Comparison of ENCODE assay signal across 1 cellular context in the genomic region with DNA sequence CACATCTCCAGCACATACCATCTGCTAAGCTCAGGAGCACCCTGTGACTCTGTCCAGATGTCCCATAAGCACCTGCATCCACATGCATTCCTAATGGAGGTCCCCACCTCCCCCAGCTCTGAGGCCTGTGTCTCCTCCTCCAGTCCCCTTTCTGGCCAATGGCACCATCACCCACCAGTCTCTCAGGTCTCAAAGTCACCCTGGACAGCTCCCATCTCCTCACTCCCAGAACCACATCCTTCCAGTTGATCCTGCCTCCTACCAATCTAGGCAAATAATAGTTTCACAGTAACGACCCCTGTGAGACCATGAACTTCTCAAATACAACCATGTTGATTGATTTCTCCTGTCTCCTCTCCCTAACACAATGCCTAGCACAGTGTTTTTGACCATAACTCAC.
TF ChIP-seq lines count a peak whose summit lies in the region.

No MANE protein-coding gene starts in this region.

TF ChIP-seq in GM23338, 12 proteins besides CTCF, POLR2A, EP300 and RAD21:
- TF ChIP-seq, protein P1, sequence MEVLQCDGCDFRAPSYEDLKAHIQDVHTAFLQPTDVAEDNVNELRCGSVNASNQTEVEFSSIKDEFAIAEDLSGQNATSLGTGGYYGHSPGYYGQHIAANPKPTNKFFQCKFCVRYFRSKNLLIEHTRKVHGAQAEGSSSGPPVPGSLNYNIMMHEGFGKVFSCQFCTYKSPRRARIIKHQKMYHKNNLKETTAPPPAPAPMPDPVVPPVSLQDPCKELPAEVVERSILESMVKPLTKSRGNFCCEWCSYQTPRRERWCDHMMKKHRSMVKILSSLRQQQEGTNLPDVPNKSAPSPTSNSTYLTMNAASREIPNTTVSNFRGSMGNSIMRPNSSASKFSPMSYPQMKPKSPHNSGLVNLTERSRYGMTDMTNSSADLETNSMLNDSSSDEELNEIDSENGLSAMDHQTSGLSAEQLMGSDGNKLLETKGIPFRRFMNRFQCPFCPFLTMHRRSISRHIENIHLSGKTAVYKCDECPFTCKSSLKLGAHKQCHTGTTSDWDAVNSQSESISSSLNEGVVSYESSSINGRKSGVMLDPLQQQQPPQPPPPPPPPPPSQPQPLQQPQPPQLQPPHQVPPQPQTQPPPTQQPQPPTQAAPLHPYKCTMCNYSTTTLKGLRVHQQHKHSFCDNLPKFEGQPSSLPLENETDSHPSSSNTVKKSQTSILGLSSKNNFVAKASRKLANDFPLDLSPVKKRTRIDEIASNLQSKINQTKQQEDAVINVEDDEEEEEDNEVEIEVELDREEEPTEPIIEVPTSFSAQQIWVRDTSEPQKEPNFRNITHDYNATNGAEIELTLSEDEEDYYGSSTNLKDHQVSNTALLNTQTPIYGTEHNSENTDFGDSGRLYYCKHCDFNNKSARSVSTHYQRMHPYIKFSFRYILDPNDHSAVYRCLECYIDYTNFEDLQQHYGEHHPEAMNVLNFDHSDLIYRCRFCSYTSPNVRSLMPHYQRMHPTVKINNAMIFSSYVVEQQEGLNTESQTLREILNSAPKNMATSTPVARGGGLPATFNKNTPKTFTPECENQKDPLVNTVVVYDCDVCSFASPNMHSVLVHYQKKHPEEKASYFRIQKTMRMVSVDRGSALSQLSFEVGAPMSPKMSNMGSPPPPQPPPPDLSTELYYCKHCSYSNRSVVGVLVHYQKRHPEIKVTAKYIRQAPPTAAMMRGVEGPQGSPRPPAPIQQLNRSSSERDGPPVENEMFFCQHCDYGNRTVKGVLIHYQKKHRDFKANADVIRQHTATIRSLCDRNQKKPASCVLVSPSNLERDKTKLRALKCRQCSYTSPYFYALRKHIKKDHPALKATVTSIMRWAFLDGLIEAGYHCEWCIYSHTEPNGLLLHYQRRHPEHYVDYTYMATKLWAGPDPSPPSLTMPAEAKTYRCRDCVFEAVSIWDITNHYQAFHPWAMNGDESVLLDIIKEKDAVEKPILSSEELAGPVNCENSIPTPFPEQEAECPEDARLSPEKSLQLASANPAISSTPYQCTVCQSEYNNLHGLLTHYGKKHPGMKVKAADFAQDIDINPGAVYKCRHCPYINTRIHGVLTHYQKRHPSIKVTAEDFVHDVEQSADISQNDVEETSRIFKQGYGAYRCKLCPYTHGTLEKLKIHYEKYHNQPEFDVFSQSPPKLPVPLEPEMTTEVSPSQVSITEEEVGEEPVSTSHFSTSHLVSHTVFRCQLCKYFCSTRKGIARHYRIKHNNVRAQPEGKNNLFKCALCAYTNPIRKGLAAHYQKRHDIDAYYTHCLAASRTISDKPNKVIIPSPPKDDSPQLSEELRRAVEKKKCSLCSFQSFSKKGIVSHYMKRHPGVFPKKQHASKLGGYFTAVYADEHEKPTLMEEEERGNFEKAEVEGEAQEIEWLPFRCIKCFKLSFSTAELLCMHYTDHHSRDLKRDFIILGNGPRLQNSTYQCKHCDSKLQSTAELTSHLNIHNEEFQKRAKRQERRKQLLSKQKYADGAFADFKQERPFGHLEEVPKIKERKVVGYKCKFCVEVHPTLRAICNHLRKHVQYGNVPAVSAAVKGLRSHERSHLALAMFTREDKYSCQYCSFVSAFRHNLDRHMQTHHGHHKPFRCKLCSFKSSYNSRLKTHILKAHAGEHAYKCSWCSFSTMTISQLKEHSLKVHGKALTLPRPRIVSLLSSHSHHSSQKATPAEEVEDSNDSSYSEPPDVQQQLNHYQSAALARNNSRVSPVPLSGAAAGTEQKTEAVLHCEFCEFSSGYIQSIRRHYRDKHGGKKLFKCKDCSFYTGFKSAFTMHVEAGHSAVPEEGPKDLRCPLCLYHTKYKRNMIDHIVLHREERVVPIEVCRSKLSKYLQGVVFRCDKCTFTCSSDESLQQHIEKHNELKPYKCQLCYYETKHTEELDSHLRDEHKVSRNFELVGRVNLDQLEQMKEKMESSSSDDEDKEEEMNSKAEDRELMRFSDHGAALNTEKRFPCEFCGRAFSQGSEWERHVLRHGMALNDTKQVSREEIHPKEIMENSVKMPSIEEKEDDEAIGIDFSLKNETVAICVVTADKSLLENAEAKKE (CRISPR knock-in tag; IDR thresholded peaks at IDR 0.05) = no peak
- TF ChIP-seq JUNB (IDR thresholded peaks at IDR 0.05; ENCODE audit: unreplicated experiment) (no peak), EZH2 (IDR thresholded peaks at IDR 0.05; ENCODE audit: low read depth, unreplicated experiment) (no peak), NANOG (IDR thresholded peaks at IDR 0.05; ENCODE audit: borderline replicate concordance) (no peak)
- TF ChIP-seq, protein P2, sequence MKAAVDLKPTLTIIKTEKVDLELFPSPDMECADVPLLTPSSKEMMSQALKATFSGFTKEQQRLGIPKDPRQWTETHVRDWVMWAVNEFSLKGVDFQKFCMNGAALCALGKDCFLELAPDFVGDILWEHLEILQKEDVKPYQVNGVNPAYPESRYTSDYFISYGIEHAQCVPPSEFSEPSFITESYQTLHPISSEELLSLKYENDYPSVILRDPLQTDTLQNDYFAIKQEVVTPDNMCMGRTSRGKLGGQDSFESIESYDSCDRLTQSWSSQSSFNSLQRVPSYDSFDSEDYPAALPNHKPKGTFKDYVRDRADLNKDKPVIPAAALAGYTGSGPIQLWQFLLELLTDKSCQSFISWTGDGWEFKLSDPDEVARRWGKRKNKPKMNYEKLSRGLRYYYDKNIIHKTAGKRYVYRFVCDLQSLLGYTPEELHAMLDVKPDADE (IDR thresholded peaks at IDR 0.05) = no peak
- TF ChIP-seq, protein P3, sequence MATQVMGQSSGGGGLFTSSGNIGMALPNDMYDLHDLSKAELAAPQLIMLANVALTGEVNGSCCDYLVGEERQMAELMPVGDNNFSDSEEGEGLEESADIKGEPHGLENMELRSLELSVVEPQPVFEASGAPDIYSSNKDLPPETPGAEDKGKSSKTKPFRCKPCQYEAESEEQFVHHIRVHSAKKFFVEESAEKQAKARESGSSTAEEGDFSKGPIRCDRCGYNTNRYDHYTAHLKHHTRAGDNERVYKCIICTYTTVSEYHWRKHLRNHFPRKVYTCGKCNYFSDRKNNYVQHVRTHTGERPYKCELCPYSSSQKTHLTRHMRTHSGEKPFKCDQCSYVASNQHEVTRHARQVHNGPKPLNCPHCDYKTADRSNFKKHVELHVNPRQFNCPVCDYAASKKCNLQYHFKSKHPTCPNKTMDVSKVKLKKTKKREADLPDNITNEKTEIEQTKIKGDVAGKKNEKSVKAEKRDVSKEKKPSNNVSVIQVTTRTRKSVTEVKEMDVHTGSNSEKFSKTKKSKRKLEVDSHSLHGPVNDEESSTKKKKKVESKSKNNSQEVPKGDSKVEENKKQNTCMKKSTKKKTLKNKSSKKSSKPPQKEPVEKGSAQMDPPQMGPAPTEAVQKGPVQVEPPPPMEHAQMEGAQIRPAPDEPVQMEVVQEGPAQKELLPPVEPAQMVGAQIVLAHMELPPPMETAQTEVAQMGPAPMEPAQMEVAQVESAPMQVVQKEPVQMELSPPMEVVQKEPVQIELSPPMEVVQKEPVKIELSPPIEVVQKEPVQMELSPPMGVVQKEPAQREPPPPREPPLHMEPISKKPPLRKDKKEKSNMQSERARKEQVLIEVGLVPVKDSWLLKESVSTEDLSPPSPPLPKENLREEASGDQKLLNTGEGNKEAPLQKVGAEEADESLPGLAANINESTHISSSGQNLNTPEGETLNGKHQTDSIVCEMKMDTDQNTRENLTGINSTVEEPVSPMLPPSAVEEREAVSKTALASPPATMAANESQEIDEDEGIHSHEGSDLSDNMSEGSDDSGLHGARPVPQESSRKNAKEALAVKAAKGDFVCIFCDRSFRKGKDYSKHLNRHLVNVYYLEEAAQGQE (IDR thresholded peaks at IDR 0.05; ENCODE audit: unreplicated experiment) = peak; percentile 57
